13 cellular contexts compared by ENCODE assay signal in genomic region chr2:9690252-9690651, GRCh38. TPM values are rescaled to one million over a fixed set of nuclear protein-coding genes. Genes with fewer than 3 reads are reported as not detected.
DNase-seq lines count a peak whose midpoint lies in the region; ATAC-seq and TF ChIP-seq lines count a peak whose summit lies in the region.
"Had no signal": no experiment of that assay in that cellular context is flagged by ENCODE, and none has a peak within 500 bp of the region (broad histone marks: within the 10 kb centered on the region; RNA-seq: fewer than 3 reads in every experiment).

No MANE protein-coding gene starts in this region.

- TF ChIP-seq CTCF in endodermal cell (conservative IDR thresholded peaks at IDR 0.05) = no peak
- TF ChIP-seq CTCF in Calu3 (IDR thresholded peaks at IDR 0.05; ENCODE audit: unreplicated experiment) = no peak

- H3K36me3 ChIP-seq in endodermal cell (ENCODE audit: control insufficient read depth, insufficient read depth, low read length) (no peaks in the 10 kb centered on the region), mesodermal cell (ENCODE audit: control insufficient read depth, insufficient read depth, low read length) (no peaks in the 10 kb centered on the region)
- H3K36me3 ChIP-seq: Peyer's patch, uterus had no signal

- intact Hi-C loops in Calu3 (cut with micrococcal nuclease; ENCODE audit: unreplicated experiment) = no loop called here

- no peak overlapping the region for H3K27ac ChIP-seq in endodermal cell (ENCODE audit: low read depth, low read length)
- H3K27ac ChIP-seq in mesodermal cell (ENCODE audit: low read depth, low read length, severe bottlenecking) = peak overlapping the region; percentile 76
- H3K27ac ChIP-seq: Peyer's patch, uterus had no signal

- 69 to 78% methylated on average over 7 of the region's 7 CpGs for whole genome bisulfite sequencing in endodermal cell (ENCODE audit: insufficient coverage in 1 of 2, insufficient read length in 1 of 2), 2 experiments
- 63 to 70% methylated on average over 2 to 4 of the region's 7 CpGs for WGBS in mesodermal cell (ENCODE audit: insufficient coverage in 2 of 2), 2 experiments

- H3K4me1 Mint-ChIP-seq in endodermal cell (no peaks in the 10 kb centered on the region), Calu3 (ENCODE audit: low read depth, unreplicated experiment) (no peaks in the 10 kb centered on the region)

- no peak for ATAC-seq in HG02623 (IDR thresholded peaks at IDR 0.05; ENCODE audit: unreplicated experiment)
- ATAC-seq: natural killer cell treated with Interleukin-12 subunit alpha and Interleukin-12 subunit beta and Interleukin-15 and Interleukin-18, amount 100 ng/mL, for 72 hours had no signal

- no peak overlapping the region for H3K9ac ChIP-seq in endodermal cell (ENCODE audit: extremely low read depth, low read length, poor library complexity, severe bottlenecking)

- H3K27me3 Mint-ChIP-seq in endodermal cell (ENCODE audit: insufficient read depth) = no peaks in the 10 kb centered on the region
- H3K27me3 Mint-ChIP-seq in Calu3 (ENCODE audit: unreplicated experiment) = no peaks in the 10 kb centered on the region
- H3K27me3 Mint-ChIP-seq: brain; natural killer cell treated with Interleukin-12 subunit alpha and Interleukin-12 subunit beta and Interleukin-15 and Interleukin-18, amount 100 ng/mL, for 72 hours had no signal

- no peak overlapping the region for H3K4me3 Mint-ChIP-seq in endodermal cell
- H3K4me3 Mint-ChIP-seq in Calu3 (ENCODE audit: low read depth, unreplicated experiment) = no peak overlapping the region
- H3K4me3 Mint-ChIP-seq: brain; natural killer cell treated with Interleukin-12 subunit alpha and Interleukin-12 subunit beta and Interleukin-15 and Interleukin-18, amount 100 ng/mL, for 72 hours had no signal

- H3K4me1 ChIP-seq in endodermal cell (ENCODE audit: control insufficient read depth, insufficient read depth, low read length) = no peaks in the 10 kb centered on the region
- H3K4me1 ChIP-seq in mesodermal cell (ENCODE audit: control insufficient read depth, insufficient read depth, low read length, poor library complexity, severe bottlenecking) = peaks cover 11% of the 10 kb centered on the region
- H3K4me1 ChIP-seq: Peyer's patch, uterus had no signal

- H3K9me3 ChIP-seq in endodermal cell (ENCODE audit: control insufficient read depth, low read length) (no peaks in the 10 kb centered on the region), mesodermal cell (ENCODE audit: control insufficient read depth, low read length) (no peaks in the 10 kb centered on the region)
- H3K9me3 ChIP-seq: Peyer's patch, uterus had no signal

- H3K36me3 Mint-ChIP-seq in endodermal cell (ENCODE audit: low read depth) = no peaks in the 10 kb centered on the region
- no peaks in the 10 kb centered on the region for H3K36me3 Mint-ChIP-seq in Calu3 (ENCODE audit: insufficient read depth, unreplicated experiment)
- H3K36me3 Mint-ChIP-seq: brain; natural killer cell treated with Interleukin-12 subunit alpha and Interleukin-12 subunit beta and Interleukin-15 and Interleukin-18, amount 100 ng/mL, for 72 hours had no signal

- H3K9me3 Mint-ChIP-seq in endodermal cell (no peaks in the 10 kb centered on the region), Calu3 (ENCODE audit: low read depth, unreplicated experiment) (no peaks in the 10 kb centered on the region)
- H3K9me3 Mint-ChIP-seq: natural killer cell treated with Interleukin-12 subunit alpha and Interleukin-12 subunit beta and Interleukin-15 and Interleukin-18, amount 100 ng/mL, for 72 hours had no signal

- peak; percentile 49 for DNase-seq in D341Med (ENCODE audit: low spot score)
- peak; percentile 94 for DNase-seq in NCI-H82 (lab: John Stamatoyannopoulos, UW)
- peak; percentile 48 for DNase-seq in endodermal cell
- no peak for DNase-seq in SIG-M5 (lab: John Stamatoyannopoulos, UW)
- DNase-seq in NCI-H1417 treated with DMSO at 0.1 percent for 48 hours (lab: John Stamatoyannopoulos, UW) = no peak
- no peak for DNase-seq in Calu3
- DNase-seq: NCI-H2029 treated with DMSO at 0.1 percent for 48 hours, Peyer's patch had no signal

- no peaks in the 10 kb centered on the region for H3K27me3 ChIP-seq in endodermal cell (ENCODE audit: control insufficient read depth, insufficient read depth, low read length, poor library complexity, severe bottlenecking)
- H3K27me3 ChIP-seq: Peyer's patch, uterus had no signal

- CTCF ChIA-PET in Calu3 (lab: Charles Lee) = interaction anchor here (1.6 kb wide), 1 partner anchor 13 kb away, joined by 3 read pairs; no protein-coding TSS in a partner anchor

- BruUV-seq in Calu3 (replicated peaks; lab: Mats Ljungman, UMichigan) = no TSS peak

- H3K4me3 ChIP-seq in endodermal cell (ENCODE audit: low read length) (no peak overlapping the region), mesodermal cell (ENCODE audit: extremely low read depth, insufficient read depth, low read length, poor library complexity, severe bottlenecking) (no peak overlapping the region)
- H3K4me3 ChIP-seq: Peyer's patch, uterus had no signal

- H3K27ac Mint-ChIP-seq in endodermal cell = no peak overlapping the region
- no peak overlapping the region for H3K27ac Mint-ChIP-seq in Calu3 (ENCODE audit: unreplicated experiment)

RNA-seq across cellular contexts. Expression of gene YWHAQ, which starts 59.5 kb away (rescaled TPM):
- total RNA-seq in endodermal cell = 100 to 1,000 TPM; 357 to 374 TPM
- polyA plus RNA-seq in endodermal cell (2013, experiment 1 of 2) = 600 TPM
- 600 TPM for polyA plus RNA-seq in endodermal cell (2013, experiment 2 of 2)
- 559 TPM for polyA plus RNA-seq in mesodermal cell (2013, experiment 1 of 2)
- 570 TPM for polyA plus RNA-seq in mesodermal cell (2013, experiment 2 of 2)
- 296 and 307 TPM in 2 replicates for total RNA-seq in Calu3 (2022)

Comparison
In these comparisons a context has a peak if more than half of its experiments do, and no peak if none do; other contexts are left out.
1. DNase-seq: peak in D341Med (single experiment), NCI-H82 (single experiment) and endodermal cell (single experiment); none in SIG-M5 (single experiment), NCI-H1417 treated with DMSO at 0.1 percent for 48 hours (single experiment) and Calu3 (single experiment).